8 cellular contexts compared by ENCODE assay signal in genomic region chr10:12350925-12351324, GRCh38. TPM values are rescaled to one million over a fixed set of nuclear protein-coding genes. Genes with fewer than 3 reads are reported as not detected.
DNase-seq lines count a peak whose midpoint lies in the region; ATAC-seq and TF ChIP-seq lines count a peak whose summit lies in the region.

No MANE protein-coding gene starts in this region.

- H3K4me1 Mint-ChIP-seq in activated T-cell treated with anti-CD3 and anti-CD28 coated beads, Interleukin-2, amount 50 U/mL, for 4 hours (ENCODE audit: low read depth), result peaks cover 47% of the 10 kb centered on the region

- TF ChIP-seq CTCF in ascending aorta (IDR thresholded peaks at IDR 0.05), result no peak
- TF ChIP-seq CTCF in lower lobe of right lung (IDR thresholded peaks at IDR 0.05), result no peak
- TF ChIP-seq CTCF in transverse colon (IDR thresholded peaks at IDR 0.05), result no peak

- H3K27ac ChIP-seq in ascending aorta (no peak overlapping the region), lower lobe of right lung (peak overlapping the region; percentile 80), transverse colon (peak overlapping the region; percentile 90 to 95 (median 90))

- H3K27me3 ChIP-seq in ascending aorta, result no peaks in the 10 kb centered on the region
- H3K27me3 ChIP-seq in lower lobe of right lung (ENCODE audit: low read depth), result peaks cover 3% of the 10 kb centered on the region
- H3K27me3 ChIP-seq in transverse colon, result no peaks in the 10 kb centered on the region

- H3K9me3 Mint-ChIP-seq in activated T-cell treated with anti-CD3 and anti-CD28 coated beads, Interleukin-2, amount 50 U/mL, for 4 hours, result no peaks in the 10 kb centered on the region

- H3K9me3 ChIP-seq in ascending aorta (no peaks in the 10 kb centered on the region), lower lobe of right lung (no peaks in the 10 kb centered on the region), transverse colon (no peaks in the 10 kb centered on the region)

- no peaks in the 10 kb centered on the region for H3K36me3 Mint-ChIP-seq in activated T-cell treated with anti-CD3 and anti-CD28 coated beads, Interleukin-2, amount 50 U/mL, for 4 hours (ENCODE audit: insufficient read depth)

- DNase-seq in activated T-cell treated with anti-CD3 and anti-CD28 coated beads, Interleukin-2, amount 50 U/mL, for 4 hours, result no peak
- DNase-seq in activated T-cell treated with anti-CD3 and anti-CD28 coated beads, Interleukin-2, amount 50 U/mL, for 1 hour, result no peak
- DNase-seq in ascending aorta (ENCODE audit: low spot score in 2 of 2) (no peak), lower lobe of right lung (no peak), transverse colon (no peak), NAMALWA (ENCODE audit: low spot score) (no peak)

- peak overlapping the region; percentile 90 for H3K4me3 Mint-ChIP-seq in activated T-cell treated with anti-CD3 and anti-CD28 coated beads, Interleukin-2, amount 50 U/mL, for 4 hours

- no peak for ATAC-seq in activated T-cell treated with anti-CD3 and anti-CD28 coated beads, Interleukin-2, amount 50 U/mL, for 4 hours
- ATAC-seq in lower lobe of right lung (no peak), GM21717 (IDR thresholded peaks at IDR 0.05; ENCODE audit: unreplicated experiment) (no peak), GM19397 (IDR thresholded peaks at IDR 0.05; ENCODE audit: unreplicated experiment) (no peak)

- H3K4me1 ChIP-seq in ascending aorta (peaks cover 0 to 12% of the 10 kb centered on the region in 2 donors), lower lobe of right lung (peaks cover 25% of the 10 kb centered on the region), transverse colon (peaks cover 8 to 25% (median 20%) of the 10 kb centered on the region in 4 donors)

- TF ChIP-seq EP300 in transverse colon (IDR thresholded peaks at IDR 0.05; ENCODE audit: low read depth), result no peak

- 0 to 33% methylated on average over 2 to 9 of the region's 9 CpGs for WGBS in transverse colon (ENCODE audit: low coverage in 1 of 2), 2 donors

- H3K36me3 ChIP-seq in ascending aorta (no peaks in the 10 kb centered on the region), lower lobe of right lung (no peaks in the 10 kb centered on the region), transverse colon (no peaks in the 10 kb centered on the region)

- H3K4me3 ChIP-seq in ascending aorta, result peak overlapping the region; percentile 88 to 100
- peak overlapping the region; percentile 77 for H3K4me3 ChIP-seq in lower lobe of right lung
- H3K4me3 ChIP-seq in transverse colon, result peak overlapping the region in 3 of 4 donors; percentile 62 to 98 (median 87)

- TF ChIP-seq POLR2A in transverse colon (IDR thresholded peaks at IDR 0.05), result no peak

- in situ Hi-C loops in transverse colon (cut with MboI; ENCODE audit: low pct_ligation_motif_present in 1 of 4, low pct_unique_long_range_greater_than_20kb in 1 of 4, low sequenced_read_pairs in 3 of 4), result no loop called here

- intact Hi-C loops in ascending aorta (cut with DNase I) (no loop called here), lower lobe of right lung (cut with DNase I) (no loop called here), transverse colon (cut with DNase I; ENCODE audit: low total_unique reads) (loop anchor here (5.0 to 10.0 kb wide), 2 partner anchors 94 to 254 kb away; no protein-coding TSS in a partner anchor)

- no peaks in the 10 kb centered on the region for H3K27me3 Mint-ChIP-seq in activated T-cell treated with anti-CD3 and anti-CD28 coated beads, Interleukin-2, amount 50 U/mL, for 4 hours (ENCODE audit: low read depth)

RNA-seq across cellular contexts. Expression of gene CAMK1D, which starts 1.6 kb away (rescaled TPM):
- 1 to 10 TPM; 6.3 to 7.8 (median 6.7) TPM for total RNA-seq in activated T-cell treated with anti-CD3 and anti-CD28 coated beads, Interleukin-2, amount 50 U/mL, for 4 hours
- 4.2 TPM for total RNA-seq in ascending aorta
- total RNA-seq in lower lobe of right lung, result 22.5 TPM
- 10 to 100 TPM; 13.5 to 21.4 (median 15.7) TPM for total RNA-seq in transverse colon

Comparison
In these comparisons a context has a peak if more than half of its experiments do, and no peak if none do; other contexts are left out.
1. H3K27ac ChIP-seq: peak in lower lobe of right lung (single experiment) and transverse colon (4 of 4); none in ascending aorta (0 of 2).
2. Peak in every context shown above with its lines, with median percentiles within 50 percentile points of each other: H3K4me3 ChIP-seq.